In genomic region chr22:37775785-37776638, GRCh38 we compare ENCODE assay signal across 14 cellular contexts. TPM values are rescaled to one million over a fixed set of nuclear protein-coding genes. Genes with fewer than 3 reads are reported as not detected.
DNase-seq lines count a peak whose midpoint lies in the region; ATAC-seq and TF ChIP-seq lines count a peak whose summit lies in the region.
"Had no signal": no experiment of that assay in that cellular context is flagged by ENCODE, and none has a peak within 500 bp of the region (broad histone marks: within the 10 kb centered on the region; RNA-seq: fewer than 3 reads in every experiment).

No MANE protein-coding gene starts in this region.

- TF ChIP-seq POLR2A in breast epithelium (IDR thresholded peaks at IDR 0.05), result no peak

- peaks cover 30% of the 10 kb centered on the region for H3K4me1 Mint-ChIP-seq in nephron progenitor cell
- peaks cover 18% of the 10 kb centered on the region for H3K4me1 Mint-ChIP-seq in stimulated activated memory B cell treated with anti-CD40 and anti-IgM and Interleukin-4, amounts not matched to agents 10 μg/mL and 1 μg/mL and 100 μg/mL, for 72 hours

- peaks cover 5 to 7% of the 10 kb centered on the region in 2 donors for H3K4me1 ChIP-seq in breast epithelium

- TF ChIP-seq CTCF in AG09309 (IDR thresholded peaks at IDR 0.05; ENCODE audit: control insufficient read depth, insufficient read depth, low read depth, low read length, missing control alignments) (no peak), breast epithelium (IDR thresholded peaks at IDR 0.05) (no peak), nephron progenitor cell (IDR thresholded peaks at IDR 0.05) (no peak)

- H3K27ac ChIP-seq in breast epithelium, result peak overlapping the region; percentile 91 to 95

- ATAC-seq in stimulated activated memory B cell treated with anti-CD40 and anti-IgM and Interleukin-4, amounts not matched to agents 10 μg/mL and 1 μg/mL and 100 μg/mL, for 72 hours, result no peak
- ATAC-seq in HG03442 (IDR thresholded peaks at IDR 0.05; ENCODE audit: unreplicated experiment), result no peak
- ATAC-seq: CD8-positive, alpha-beta T cell had no signal

- intact Hi-C loops in breast epithelium (cut with DNase I; ENCODE audit: low total_unique reads), result no loop called here

- peaks cover 3% of the 10 kb centered on the region for H3K27me3 Mint-ChIP-seq in nephron progenitor cell (ENCODE audit: low read depth, poor library complexity)
- peaks cover 12% of the 10 kb centered on the region for H3K27me3 Mint-ChIP-seq in stimulated activated memory B cell treated with anti-CD40 and anti-IgM and Interleukin-4, amounts not matched to agents 10 μg/mL and 1 μg/mL and 100 μg/mL, for 72 hours
- H3K27me3 Mint-ChIP-seq: central memory CD8-positive, alpha-beta T cell had no signal

- DNase-seq in AG09309 (ENCODE audit: low read depth), result peak; percentile 62
- DNase-seq in HPDE6-E6E7 (ENCODE audit: extremely low spot score), result peak; percentile 67
- DNase-seq in breast epithelium (ENCODE audit: low spot score in 2 of 2), result no peak
- no peak for DNase-seq in nephron progenitor cell
- DNase-seq in NCI-H345 (lab: John Stamatoyannopoulos, UW), result no peak
- no peak for DNase-seq in SHP77 treated with DMSO at 0.1 percent for 48 hours (lab: John Stamatoyannopoulos, UW)
- DNase-seq: CD8-positive, alpha-beta T cell; heart left ventricle; midbrain; NCI-H526 treated with DMSO at 0.1 percent for 48 hours had no signal

- no peaks in the 10 kb centered on the region for H3K9me3 Mint-ChIP-seq in nephron progenitor cell
- H3K9me3 Mint-ChIP-seq in stimulated activated memory B cell treated with anti-CD40 and anti-IgM and Interleukin-4, amounts not matched to agents 10 μg/mL and 1 μg/mL and 100 μg/mL, for 72 hours, result no peaks in the 10 kb centered on the region
- H3K9me3 Mint-ChIP-seq: CD8-positive, alpha-beta T cell; central memory CD8-positive, alpha-beta T cell had no signal

- H3K27ac Mint-ChIP-seq in nephron progenitor cell, result peak overlapping the region; percentile 48
- no peak overlapping the region for H3K27ac Mint-ChIP-seq in stimulated activated memory B cell treated with anti-CD40 and anti-IgM and Interleukin-4, amounts not matched to agents 10 μg/mL and 1 μg/mL and 100 μg/mL, for 72 hours
- H3K27ac Mint-ChIP-seq: CD8-positive, alpha-beta T cell had no signal

- H3K4me3 ChIP-seq in AG09309 (ENCODE audit: control insufficient read depth, low read depth, low read length) (no peak overlapping the region), breast epithelium (no peak overlapping the region)
- H3K4me3 ChIP-seq: heart left ventricle had no signal

- H3K27me3 ChIP-seq in breast epithelium, result no peaks in the 10 kb centered on the region
- H3K27me3 ChIP-seq: heart left ventricle had no signal

- H3K9me3 ChIP-seq in breast epithelium, result no peaks in the 10 kb centered on the region
- H3K9me3 ChIP-seq: heart left ventricle had no signal

- H3K36me3 Mint-ChIP-seq in nephron progenitor cell (ENCODE audit: low read depth), result peaks cover 25% of the 10 kb centered on the region
- H3K36me3 Mint-ChIP-seq in stimulated activated memory B cell treated with anti-CD40 and anti-IgM and Interleukin-4, amounts not matched to agents 10 μg/mL and 1 μg/mL and 100 μg/mL, for 72 hours, result peaks cover 20% of the 10 kb centered on the region

- peaks cover 5% of the 10 kb centered on the region for H3K36me3 ChIP-seq in breast epithelium

- H3K4me3 Mint-ChIP-seq in nephron progenitor cell, result no peak overlapping the region
- H3K4me3 Mint-ChIP-seq in stimulated activated memory B cell treated with anti-CD40 and anti-IgM and Interleukin-4, amounts not matched to agents 10 μg/mL and 1 μg/mL and 100 μg/mL, for 72 hours, result no peak overlapping the region
- H3K4me3 Mint-ChIP-seq: CD8-positive, alpha-beta T cell; central memory CD8-positive, alpha-beta T cell had no signal

RNA-seq across cellular contexts. Expression of gene GCAT, which starts 31.7 kb away (rescaled TPM):
- total RNA-seq in breast epithelium, result 10 to 100 TPM; 17.3 to 23.7 (median 21.6) TPM

RNA-seq across cellular contexts. Expression of gene GALR3, which starts 47.2 kb away (rescaled TPM):
- under 1 TPM in 1 of 3 donors, not detected in 2; 0.44 TPM for total RNA-seq in breast epithelium
- total RNA-seq: CD8-positive, alpha-beta T cell; heart left ventricle; skeletal muscle tissue had no signal

Comparison
In these comparisons a context has a peak if more than half of its experiments do, and no peak if none do; other contexts are left out.
1. DNase-seq: peak in AG09309 (single experiment) and HPDE6-E6E7 (single experiment); none in breast epithelium (0 of 2), nephron progenitor cell (single experiment), NCI-H345 (single experiment) and SHP77 treated with DMSO at 0.1 percent for 48 hours (single experiment).